In genomic region chr1:228882041-228882784, GRCh38 we compare ENCODE assay signal across 20 cellular contexts.
DNase-seq lines count a peak whose midpoint lies in the region; ATAC-seq and TF ChIP-seq lines count a peak whose summit lies in the region.
"Had no signal": no experiment of that assay in that cellular context is flagged by ENCODE, and none has a peak within 500 bp of the region (broad histone marks: within the 10 kb centered on the region; RNA-seq: fewer than 3 reads in every experiment).

No MANE protein-coding gene starts in this region.

- H3K9me3 Mint-ChIP-seq in type B pancreatic cell: peaks cover 20% of the 10 kb centered on the region

- H3K27me3 ChIP-seq in HUES6 (ENCODE audit: control insufficient read depth, insufficient read depth, low read length) (no peaks in the 10 kb centered on the region), ectodermal cell (ENCODE audit: control insufficient read depth, insufficient read depth, low read length, poor library complexity, severe bottlenecking) (no peaks in the 10 kb centered on the region)

- peaks cover 4% of the 10 kb centered on the region for H3K36me3 Mint-ChIP-seq in type B pancreatic cell

- TF ChIP-seq CTCF in type B pancreatic cell (conservative IDR thresholded peaks at IDR 0.05): no peak

- H3K9me3 ChIP-seq in HUES6 (ENCODE audit: control insufficient read depth, insufficient read depth, low read depth, low read length) (peaks cover 17% of the 10 kb centered on the region), ectodermal cell (ENCODE audit: control insufficient read depth, low read length) (no peaks in the 10 kb centered on the region), mesodermal cell (ENCODE audit: control insufficient read depth, low read length) (peaks cover 7% of the 10 kb centered on the region)

- ATAC-seq in HG03460 (IDR thresholded peaks at IDR 0.05; ENCODE audit: unreplicated experiment) (no peak), GM19455 (IDR thresholded peaks at IDR 0.05; ENCODE audit: unreplicated experiment) (no peak)
- ATAC-seq: HepG2, SK-N-SH treated with all-trans-retinoic acid at 6 μM for 48 hours had no signal

- H3K9ac ChIP-seq in HUES6 (ENCODE audit: low read length): peak overlapping the region; percentile 36
- H3K9ac ChIP-seq: GM23248 had no signal

- no peak for DNase-seq in type B pancreatic cell (ENCODE audit: extremely low spot score, unreplicated experiment)
- no peak for DNase-seq in NCI-H1694 (lab: John Stamatoyannopoulos, UW)
- DNase-seq: C1 segment of cervical spinal cord, DMS79 treated with DMSO at 0.1 percent for 48 hours, GM23248, KBM-7, NCI-H1105 treated with DMSO at 0.1 percent for 48 hours, NCI-H187 treated with DMSO at 0.1 percent for 48 hours, NCI-H2227 treated with DMSO at 0.1 percent for 48 hours, NCI-H510A treated with DMSO at 0.1 percent for 48 hours, NCI-H774, OCI-M1, SHP77 treated with DMSO at 0.1 percent for 48 hours had no signal

- WGBS in ectodermal cell, 2 experiments: 61 to 72% methylated on average over 4 of the region's 4 CpGs
- WGBS in mesodermal cell (ENCODE audit: insufficient coverage in 2 of 2), 2 experiments: 65 to 71% methylated on average over 2 to 3 of the region's 4 CpGs

- no peak overlapping the region for H3K4me3 ChIP-seq in HUES6 (ENCODE audit: low read depth, low read length)
- H3K4me3 ChIP-seq in ectodermal cell (ENCODE audit: insufficient read depth, low read depth, low read length): no peak overlapping the region
- no peak overlapping the region for H3K4me3 ChIP-seq in mesodermal cell (ENCODE audit: extremely low read depth, insufficient read depth, low read length, poor library complexity, severe bottlenecking)
- H3K4me3 ChIP-seq: GM23248 had no signal

- H3K27ac ChIP-seq in HUES6 (ENCODE audit: low read depth, low read length): peak overlapping the region; percentile 53; the same call in 1 of the 2 replicates
- H3K27ac ChIP-seq in ectodermal cell (ENCODE audit: insufficient read depth, low read depth, low read length, poor library complexity, severe bottlenecking): peak overlapping the region; percentile 67
- peak overlapping the region; percentile 16 for H3K27ac ChIP-seq in mesodermal cell (ENCODE audit: low read depth, low read length, severe bottlenecking)
- H3K27ac ChIP-seq: GM23248 had no signal

- H3K36me3 ChIP-seq in HUES6 (ENCODE audit: control insufficient read depth, insufficient read depth, low read length) (no peaks in the 10 kb centered on the region), ectodermal cell (ENCODE audit: control insufficient read depth, insufficient read depth, low read length) (no peaks in the 10 kb centered on the region), mesodermal cell (ENCODE audit: control insufficient read depth, insufficient read depth, low read length) (no peaks in the 10 kb centered on the region)

- H3K27me3 Mint-ChIP-seq in type B pancreatic cell: no peaks in the 10 kb centered on the region

- H3K4me1 Mint-ChIP-seq in type B pancreatic cell (ENCODE audit: unreplicated experiment): peaks cover 21% of the 10 kb centered on the region

- H3K4me1 ChIP-seq in HUES6 (ENCODE audit: control insufficient read depth, insufficient read depth, low read length) (peaks cover 21% of the 10 kb centered on the region), ectodermal cell (ENCODE audit: control insufficient read depth, insufficient read depth, low read length) (peaks cover 9% of the 10 kb centered on the region), mesodermal cell (ENCODE audit: control insufficient read depth, insufficient read depth, low read length, poor library complexity, severe bottlenecking) (no peaks in the 10 kb centered on the region)

- H3K4me3 Mint-ChIP-seq in type B pancreatic cell: no peak overlapping the region

- H3K27ac Mint-ChIP-seq in type B pancreatic cell: peak overlapping the region; percentile 52

Comparison
In these comparisons a context has a peak if more than half of its experiments do, and no peak if none do; other contexts are left out.
1. H3K27ac ChIP-seq: peak in every context shown above with its lines; median percentile 67 in ectodermal cell; 53 in HUES6; 16 in mesodermal cell.